19 cellular contexts compared by ENCODE assay signal in genomic region chr14:49933704-49934103, GRCh38. TPM values are rescaled to one million over a fixed set of nuclear protein-coding genes. Genes with fewer than 3 reads are reported as not detected.
A peak's percentile ranks its signal among the peaks of the same experiment; 100 is the strongest.
DNase-seq lines count a peak whose midpoint lies in the region; ATAC-seq and TF ChIP-seq lines count a peak whose summit lies in the region.
"Had no signal": no experiment of that assay in that cellular context is flagged by ENCODE, and none has a peak within 500 bp of the region (broad histone marks: within the 10 kb centered on the region; RNA-seq: fewer than 3 reads in every experiment).

No MANE protein-coding gene starts in this region.

- in situ Hi-C loops in Panc1 (cut with HindIII; ENCODE audit: low pct_unique_long_range_greater_than_20kb, low sequenced_read_pairs), result no loop called here

- no peak overlapping the region for H3K4me3 Mint-ChIP-seq in activated naive CD4-positive, alpha-beta T cell treated with anti-CD3 and anti-CD28 coated beads, Interleukin-2, amount 50 U/mL, for 24 hours
- no peak overlapping the region for H3K4me3 Mint-ChIP-seq in osteocyte (ENCODE audit: unreplicated experiment)
- H3K4me3 Mint-ChIP-seq: CD4-positive, alpha-beta memory T cell; HFFc6 had no signal

- TF ChIP-seq CTCF in Panc1 (IDR thresholded peaks at IDR 0.05) (no peak), osteocyte (IDR thresholded peaks at IDR 0.05) (no peak)

- peaks cover 6% of the 10 kb centered on the region for H3K36me3 Mint-ChIP-seq in activated naive CD4-positive, alpha-beta T cell treated with anti-CD3 and anti-CD28 coated beads, Interleukin-2, amount 50 U/mL, for 24 hours
- H3K36me3 Mint-ChIP-seq in activated naive CD4-positive, alpha-beta T cell treated with anti-CD3 and anti-CD28 coated beads, Interleukin-2, amount 50 U/mL, for 72 hours, result peaks cover 13 to 34% of the 10 kb centered on the region in 2 donors
- H3K36me3 Mint-ChIP-seq in osteocyte (ENCODE audit: unreplicated experiment), result peaks cover 3% of the 10 kb centered on the region

- no peak for ATAC-seq in activated naive CD4-positive, alpha-beta T cell treated with anti-CD3 and anti-CD28 coated beads, Interleukin-2, amount 50 U/mL, for 72 hours
- ATAC-seq in Panc1, result no peak
- ATAC-seq: A549 had no signal

- no peaks in the 10 kb centered on the region for H3K27me3 Mint-ChIP-seq in activated naive CD4-positive, alpha-beta T cell treated with anti-CD3 and anti-CD28 coated beads, Interleukin-2, amount 50 U/mL, for 24 hours
- H3K27me3 Mint-ChIP-seq in osteocyte (ENCODE audit: unreplicated experiment), result no peaks in the 10 kb centered on the region
- H3K27me3 Mint-ChIP-seq: CD4-positive, alpha-beta memory T cell had no signal

- CTCF ChIA-PET in Panc1 (lab: Charles Lee), result interaction anchor here (0.6 kb wide), 1 partner anchor 137 kb away, joined by 9 read pairs; no protein-coding TSS in a partner anchor

- no peaks in the 10 kb centered on the region for H3K9me3 ChIP-seq in Panc1 (ENCODE audit: control insufficient read depth, insufficient read depth, low read depth, low read length)

- no peak for DNase-seq in activated naive CD4-positive, alpha-beta T cell treated with anti-CD3 and anti-CD28 coated beads, Interleukin-2, amount 50 U/mL, for 72 hours (ENCODE audit: low spot score in 2 of 2)
- DNase-seq in Panc1 (ENCODE audit: low read depth, low spot score) (no peak), osteocyte (ENCODE audit: extremely low spot score, unreplicated experiment) (peak; percentile 21), DMS79 treated with DMSO at 0.1 percent for 48 hours (lab: John Stamatoyannopoulos, UW) (no peak), putamen (ENCODE audit: low spot score) (no peak)
- DNase-seq: 8988T; ACHN; AML-193; C1 segment of cervical spinal cord; Calu3; CD4-positive, alpha-beta memory T cell; COR-L47; DMS53; DND-41; GOT3; HFFc6 had no signal

- peaks cover 15% of the 10 kb centered on the region for H3K4me1 Mint-ChIP-seq in activated naive CD4-positive, alpha-beta T cell treated with anti-CD3 and anti-CD28 coated beads, Interleukin-2, amount 50 U/mL, for 24 hours
- peaks cover 19% of the 10 kb centered on the region for H3K4me1 Mint-ChIP-seq in osteocyte (ENCODE audit: unreplicated experiment)

- peaks cover 8% of the 10 kb centered on the region for H3K9me3 Mint-ChIP-seq in activated naive CD4-positive, alpha-beta T cell treated with anti-CD3 and anti-CD28 coated beads, Interleukin-2, amount 50 U/mL, for 24 hours
- H3K9me3 Mint-ChIP-seq in activated naive CD4-positive, alpha-beta T cell treated with anti-CD3 and anti-CD28 coated beads, Interleukin-2, amount 50 U/mL, for 72 hours, result peaks cover 6 to 7% of the 10 kb centered on the region in 2 donors
- no peaks in the 10 kb centered on the region for H3K9me3 Mint-ChIP-seq in osteocyte (ENCODE audit: unreplicated experiment)

- no peaks in the 10 kb centered on the region for H3K4me1 ChIP-seq in Panc1 (ENCODE audit: control insufficient read depth, insufficient read depth, low read length)
- H3K4me1 ChIP-seq: A549, HAP-1 had no signal

- no peaks in the 10 kb centered on the region for H3K27me3 ChIP-seq in Panc1 (ENCODE audit: control insufficient read depth, insufficient read depth, low read length)

- H3K27ac Mint-ChIP-seq in activated naive CD4-positive, alpha-beta T cell treated with anti-CD3 and anti-CD28 coated beads, Interleukin-2, amount 50 U/mL, for 24 hours, result peak overlapping the region; percentile 23
- no peak overlapping the region for H3K27ac Mint-ChIP-seq in activated naive CD4-positive, alpha-beta T cell treated with anti-CD3 and anti-CD28 coated beads, Interleukin-2, amount 50 U/mL, for 72 hours
- H3K27ac Mint-ChIP-seq in osteocyte (ENCODE audit: unreplicated experiment), result no peak overlapping the region
- H3K27ac Mint-ChIP-seq: CD4-positive, alpha-beta memory T cell; HFFc6 had no signal

- no TSS peak for BruUV-seq in Panc1 (replicated peaks; lab: Mats Ljungman, UMichigan)

- intact Hi-C loops in Panc1 (cut with micrococcal nuclease; ENCODE audit: unreplicated experiment), result no loop called here

- POLR2A ChIA-PET in Panc1 (lab: Charles Lee), result no interaction called here

- no peak overlapping the region for H3K4me3 ChIP-seq in Panc1 (ENCODE audit: low read depth in 2 of 2, low read length in 2 of 2)
- H3K4me3 ChIP-seq: A549, HAP-1 had no signal

- 0 out of 2 replicates have a peak overlapping the region, but pooled peaks have one; percentile 37 for H3K27ac ChIP-seq in Panc1 (ENCODE audit: low read length)
- H3K27ac ChIP-seq: A549 had no signal

- H3K36me3 ChIP-seq in Panc1 (ENCODE audit: control insufficient read depth, insufficient read depth, low read length), result no peaks in the 10 kb centered on the region
- H3K36me3 ChIP-seq: HAP-1 had no signal

RNA-seq across cellular contexts. Expression of gene ARF6, which starts 40.8 kb away (rescaled TPM):
- total RNA-seq in activated naive CD4-positive, alpha-beta T cell treated with anti-CD3 and anti-CD28 coated beads, Interleukin-2, amount 50 U/mL, for 72 hours, result 100 to 1,000 TPM; 154 to 156 TPM
- total RNA-seq in Panc1 (2021; ENCODE audit: unreplicated experiment), result 63.2 TPM
- polyA plus RNA-seq in Panc1 (2012; ENCODE audit: insufficient read length), result 51.1 TPM
- 53.4 and 55.2 TPM in 2 replicates for total RNA-seq in osteocyte
